30 cellular contexts compared by ENCODE assay signal in the genomic region with DNA sequence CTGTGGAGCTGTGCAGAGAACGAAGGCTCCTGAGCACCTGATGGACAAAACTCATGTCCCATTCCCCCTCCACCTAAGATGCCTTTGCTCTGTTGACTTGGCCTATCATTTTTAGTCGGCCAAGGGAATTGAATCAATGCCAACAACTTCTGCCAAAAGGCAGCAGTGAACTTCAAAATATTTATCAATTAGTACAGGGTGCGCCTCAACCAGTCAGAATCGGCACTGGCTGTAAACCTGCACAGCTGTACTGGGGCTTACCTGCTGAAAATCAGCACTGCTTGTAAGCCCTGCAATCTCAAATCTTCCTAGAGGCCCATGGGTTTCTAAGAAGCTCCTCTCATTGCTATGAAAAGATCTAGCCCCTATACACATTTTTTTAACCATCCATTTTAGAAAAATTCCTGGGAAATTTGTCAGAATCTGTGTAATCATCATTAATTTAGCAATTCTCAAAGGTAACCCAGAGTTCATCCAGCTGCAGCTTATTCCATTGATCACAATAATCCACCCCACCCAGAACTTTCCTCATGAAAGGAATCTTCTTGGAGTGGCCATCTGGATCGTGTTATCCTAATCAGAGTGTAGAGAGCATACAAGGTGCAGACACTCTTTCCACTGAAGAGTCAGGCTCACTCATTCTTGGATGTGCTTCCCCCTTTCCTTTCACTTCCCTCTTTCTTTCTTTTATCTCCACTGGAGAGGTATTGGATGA. TPM values are rescaled to one million over a fixed set of nuclear protein-coding genes. Genes with fewer than 3 reads are reported as not detected.
A peak's percentile ranks its signal among the peaks of the same experiment; 100 is the strongest.
DNase-seq lines count a peak whose midpoint lies in the region; ATAC-seq, FAIRE-seq and TF ChIP-seq lines count a peak whose summit lies in the region.
"Had no signal": no experiment of that assay in that cellular context is flagged by ENCODE, and none has a peak within 500 bp of the region (broad histone marks: within the 10 kb centered on the region; RNA-seq: fewer than 3 reads in every experiment).

No MANE protein-coding gene starts in this region.

- H3K9ac ChIP-seq in HepG2 (ENCODE audit: insufficient read depth, low read depth, low read length): no peak overlapping the region

- H3K4me3 ChIP-seq in fibroblast of villous mesenchyme (ENCODE audit: low read depth, low read length) (no peak overlapping the region), HepG2 (replicated peaks in 1 of 3; ENCODE audit: insufficient read depth in 1 of 3, low read depth in 2 of 3, low read length in 3 of 3) (no peak overlapping the region)
- H3K4me3 ChIP-seq: dorsolateral prefrontal cortex, psoas muscle, tibial nerve had no signal

- TF ChIP-seq POLR2A in HepG2 (IDR thresholded peaks at IDR 0.05; ENCODE audit: insufficient read depth in 1 of 2, low read depth in 2 of 2, low read length in 2 of 2): no peak

- POLR2A ChIA-PET in HepG2 (lab: Yijun Ruan, JAX): no interaction called here

- ATAC-seq in left lobe of liver (no peak), HG02884 (IDR thresholded peaks at IDR 0.05; ENCODE audit: unreplicated experiment) (no peak), HepG2 (no peak)
- ATAC-seq: naive thymus-derived CD4-positive, alpha-beta T cell; psoas muscle had no signal

- DNase-seq in AG09319 (ENCODE audit: extremely low read depth, low read depth) (peak; percentile 67), ELR (ENCODE audit: low read depth) (peak; percentile 4), SK-N-DZ (ENCODE audit: low spot score) (peak; percentile 36), fibroblast of villous mesenchyme (ENCODE audit: low read depth) (peak; percentile 84), left lobe of liver (ENCODE audit: low spot score) (no peak), HepG2 (ENCODE audit: low spot score) (no peak)
- DNase-seq in stimulated activated CD8-positive, alpha-beta memory T cell treated with anti-CD3 and anti-CD28 coated beads, Interleukin-4, amount 100 ng/mL, for 48 hours: no peak
- DNase-seq: activated CD4-positive, alpha-beta memory T cell treated with anti-CD3 and anti-CD28 coated beads, Interleukin-2, amount 10 ng/mL, durations not matched to agents 7 days and 5 days; activated CD4-positive, alpha-beta T cell treated with anti-CD3 and anti-CD28 coated beads for 1 hour; activated CD8-positive, alpha-beta memory T cell treated with anti-CD3 and anti-CD28 coated beads, Interleukin-2, amount 50 U/mL, for 4 hours; activated naive CD4-positive, alpha-beta T cell treated with anti-CD3 and anti-CD28 coated beads, Interleukin-2, amount 10 ng/mL, durations not matched to agents 7 days and 5 days; amniotic stem cell; brain microvascular endothelial cell; Caco-2; DMS53; dorsolateral prefrontal cortex; GF-D8; glutamatergic neuron; islet precursor cell; naive thymus-derived CD4-positive, alpha-beta T cell; NCI-H146; NCI-H2107; NCI-H748 treated with DMSO at 0.1 percent for 48 hours; psoas muscle; stimulated activated CD4-positive, alpha-beta T cell treated with anti-CD3 and anti-CD28 coated beads, Interleukin-4, amount 100 ng/mL, for 24 hours; T-helper 2 cell had no signal

- intact Hi-C loops in HepG2 (cut with micrococcal nuclease; ENCODE audit: unreplicated experiment): no loop called here

- no peaks in the 10 kb centered on the region for H3K4me1 ChIP-seq in HepG2 (ENCODE audit: insufficient read depth, low read length)
- H3K4me1 ChIP-seq: Caco-2 had no signal

- no peak for TF ChIP-seq RAD21 in HepG2 (CRISPR knock-in tag; IDR thresholded peaks at IDR 0.05)

- WGBS in HepG2 (ENCODE audit: low lambda C conversion rate): 0% methylated on average over 5 of the region's 5 CpGs

- peaks cover 10% of the 10 kb centered on the region; the same call in 1 of the 2 replicates for H3K9me3 ChIP-seq in HepG2 (ENCODE audit: low read length)
- H3K9me3 ChIP-seq: Caco-2, psoas muscle, tibial nerve had no signal

- TF ChIP-seq CTCF in AG09319 (IDR thresholded peaks at IDR 0.05; ENCODE audit: low read depth, low read length) (no peak), fibroblast of villous mesenchyme (IDR thresholded peaks at IDR 0.05; ENCODE audit: insufficient read depth, low read depth, low read length) (no peak), HepG2 (CRISPR knock-in tag; IDR thresholded peaks at IDR 0.05) (no peak)

- CTCF ChIA-PET in HepG2 (lab: Yijun Ruan, JAX; ENCODE audit: low intra/inter-chr PET ratio, low total read pairs): no interaction called here

- no TSS peak for BruUV-seq in HepG2 (replicated peaks; lab: Mats Ljungman, UMichigan)

- no peak overlapping the region for H2AFZ ChIP-seq in HepG2 (ENCODE audit: low read length)

- no peak overlapping the region for H3K27ac ChIP-seq in HepG2 (ENCODE audit: extremely low read length, insufficient read depth, low read length)
- H3K27ac ChIP-seq: brain microvascular endothelial cell, C4-2B, dorsolateral prefrontal cortex, psoas muscle had no signal

- TF ChIP-seq EP300 in HepG2 (IDR thresholded peaks at IDR 0.05; ENCODE audit: low read depth in 2 of 2, low read length in 2 of 2): no peak
- no peak for TF ChIP-seq EP300 in HepG2 (CRISPR knock-in tag; IDR thresholded peaks at IDR 0.05; ENCODE audit: borderline replicate concordance)

- no peaks in the 10 kb centered on the region for H4K20me1 ChIP-seq in HepG2 (ENCODE audit: insufficient read depth, low read length)

- in situ Hi-C loops in HepG2 (cut with HindIII; ENCODE audit: extremely low pct_ligation_motif_present, low pct_unique_long_range_greater_than_20kb): no loop called here

- H3K27me3 ChIP-seq in HepG2 (ENCODE audit: control insufficient read depth in 1 of 2, insufficient read depth in 2 of 2, low read length in 2 of 2): no peaks in the 10 kb centered on the region
- H3K27me3 ChIP-seq: brain microvascular endothelial cell, dorsolateral prefrontal cortex, tibial nerve had no signal

- no peaks in the 10 kb centered on the region for H3K36me3 ChIP-seq in HepG2 (replicated peaks in 1 of 2; ENCODE audit: control insufficient read depth in 1 of 2, insufficient read depth in 2 of 2, low read length in 2 of 2)
- H3K36me3 ChIP-seq: brain microvascular endothelial cell, tibial nerve had no signal

- no peak overlapping the region for H3K4me2 ChIP-seq in HepG2 (ENCODE audit: low read depth, low read length)

- no peaks in the 10 kb centered on the region for H3K79me2 ChIP-seq in HepG2 (ENCODE audit: insufficient read depth, low read length)

- no peak for FAIRE-seq in HepG2 (lab: Jason Lieb, UNC)

TF ChIP-seq in HepG2, 621 proteins besides CTCF, POLR2A, EP300 and RAD21 (continues in another document):
- TF ChIP-seq PCBP1 (IDR thresholded peaks at IDR 0.05; ENCODE audit: borderline replicate concordance, low read depth, low read length): no peak
- no peak for TF ChIP-seq ZFP36L2 (CRISPR knock-in tag; IDR thresholded peaks at IDR 0.05)
- TF ChIP-seq PLRG1 (conservative IDR thresholded peaks at IDR 0.05): no peak
- no peak for TF ChIP-seq TBP (CRISPR knock-in tag; IDR thresholded peaks at IDR 0.05)
- TF ChIP-seq ZNF3 (CRISPR knock-in tag; IDR thresholded peaks at IDR 0.05): no peak
- no peak for TF ChIP-seq SIX4 (CRISPR knock-in tag; IDR thresholded peaks at IDR 0.05)
- no peak for TF ChIP-seq KLF6 (CRISPR knock-in tag; IDR thresholded peaks at IDR 0.05)
- no peak for TF ChIP-seq SIN3B (IDR thresholded peaks at IDR 0.05; ENCODE audit: low read length)
- TF ChIP-seq, protein P1, sequence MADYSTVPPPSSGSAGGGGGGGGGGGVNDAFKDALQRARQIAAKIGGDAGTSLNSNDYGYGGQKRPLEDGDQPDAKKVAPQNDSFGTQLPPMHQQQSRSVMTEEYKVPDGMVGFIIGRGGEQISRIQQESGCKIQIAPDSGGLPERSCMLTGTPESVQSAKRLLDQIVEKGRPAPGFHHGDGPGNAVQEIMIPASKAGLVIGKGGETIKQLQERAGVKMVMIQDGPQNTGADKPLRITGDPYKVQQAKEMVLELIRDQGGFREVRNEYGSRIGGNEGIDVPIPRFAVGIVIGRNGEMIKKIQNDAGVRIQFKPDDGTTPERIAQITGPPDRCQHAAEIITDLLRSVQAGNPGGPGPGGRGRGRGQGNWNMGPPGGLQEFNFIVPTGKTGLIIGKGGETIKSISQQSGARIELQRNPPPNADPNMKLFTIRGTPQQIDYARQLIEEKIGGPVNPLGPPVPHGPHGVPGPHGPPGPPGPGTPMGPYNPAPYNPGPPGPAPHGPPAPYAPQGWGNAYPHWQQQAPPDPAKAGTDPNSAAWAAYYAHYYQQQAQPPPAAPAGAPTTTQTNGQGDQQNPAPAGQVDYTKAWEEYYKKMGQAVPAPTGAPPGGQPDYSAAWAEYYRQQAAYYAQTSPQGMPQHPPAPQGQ (CRISPR knock-in tag; IDR thresholded peaks at IDR 0.05; ENCODE audit: borderline replicate concordance): no peak
- no peak for TF ChIP-seq KLF9 (CRISPR knock-in tag; IDR thresholded peaks at IDR 0.05; ENCODE audit: low read depth)

RNA-seq across cellular contexts. Expression of a gene that starts 40.2 kb away (rescaled TPM):
- polyA plus RNA-seq in SK-N-DZ (2014; cell fraction: cytosol; rRNA removed): 2.8 and 3.2 TPM in 2 replicates
- polyA plus RNA-seq in SK-N-DZ (2014; cell fraction: nucleus; rRNA removed): 6.7 and 8.8 TPM in 2 replicates
- 177 and 589 TPM in 2 replicates for total RNA-seq in fibroblast of villous mesenchyme
- total RNA-seq in left lobe of liver: 3.3 TPM
- 0.02 TPM in 1 of 2 replicates, not detected in the other for total RNA-seq in HepG2 (2016; rRNA removed; fragmentation: Illumina TruSeq; extraction: Trizol)
- total RNA-seq in HepG2 (2016; cell fraction: cytosol; rRNA removed; fragmentation: Illumina TruSeq; extraction: Trizol; ENCODE audit: low read depth): not detected in 2 replicates
- total RNA-seq in HepG2 (2016; cell fraction: insoluble cytoplasmic fraction; rRNA removed; fragmentation: Illumina TruSeq; extraction: Trizol): 0.15 TPM in 1 of 2 replicates, not detected in the other
- 0.12 TPM in 1 of 2 replicates, not detected in the other for total RNA-seq in HepG2 (2016; cell fraction: membrane; rRNA removed; fragmentation: Illumina TruSeq; extraction: Trizol)
- total RNA-seq in HepG2 (2016; cell fraction: nucleus; rRNA removed; fragmentation: Illumina TruSeq; extraction: Trizol): 0.16 and 0.68 TPM in 2 replicates
- 0.11 and 0.34 TPM in 2 replicates for polyA plus RNA-seq in HepG2 (2011; rRNA removed)
- polyA plus RNA-seq in HepG2 (2011; cell fraction: cytosol; rRNA removed): 0.31 and 0.36 TPM in 2 replicates
- 1.0 and 1.2 TPM in 2 replicates for polyA plus RNA-seq in HepG2 (2011; cell fraction: nucleus; rRNA removed)
- 0.13 and 0.19 TPM in 2 replicates for polyA plus RNA-seq in HepG2 (2012)
- polyA plus RNA-seq in HepG2 (2016; cell fraction: cytosol; fragmentation: Illumina TruSeq; extraction: Trizol; ENCODE audit: low read depth): not detected in 2 replicates
- polyA plus RNA-seq in HepG2 (2016; cell fraction: insoluble cytoplasmic fraction; fragmentation: Illumina TruSeq; extraction: Trizol; ENCODE audit: low read depth): 0.04 TPM in 1 of 2 replicates, not detected in the other
- not detected in 2 replicates for polyA plus RNA-seq in HepG2 (2016; cell fraction: membrane; fragmentation: Illumina TruSeq; extraction: Trizol; ENCODE audit: low read depth)
- polyA plus RNA-seq in HepG2 (2016; cell fraction: nucleus; fragmentation: Illumina TruSeq; extraction: Trizol; ENCODE audit: insufficient read depth, low read depth): 0.16 TPM in 1 of 2 replicates, not detected in the other
- polyA minus RNA-seq in HepG2 (2011; rRNA and poly(A)+ RNA removed; ENCODE audit: low replicate concordance): 0.66 and 525 TPM in 2 replicates
- 9.5 and 10.6 TPM in 2 replicates for polyA minus RNA-seq in HepG2 (2011; cell fraction: cytosol; rRNA and poly(A)+ RNA removed)
- 3.1 and 4.2 TPM in 2 replicates for polyA minus RNA-seq in HepG2 (2011; cell fraction: nucleus; rRNA and poly(A)+ RNA removed)
- total RNA-seq: Caco-2 had no signal
- polyA plus RNA-seq: IgD-negative memory B cell had no signal

Comparison
In these comparisons a context has a peak if more than half of its experiments do, and no peak if none do; other contexts are left out.
1. DNase-seq: peak in AG09319 (single experiment), ELR (single experiment), SK-N-DZ (single experiment) and fibroblast of villous mesenchyme (single experiment); none in stimulated activated CD8-positive, alpha-beta memory T cell treated with anti-CD3 and anti-CD28 coated beads, Interleukin-4, amount 100 ng/mL, for 48 hours (single experiment), left lobe of liver (single experiment) and HepG2 (single experiment).
2. RNA of a gene that starts 40.2 kb away (total RNA-seq): 177 to 589 TPM in fibroblast of villous mesenchyme; 3.3 TPM in left lobe of liver (single experiment) and 0.02 to 0.68 TPM in HepG2; every median in the first group is over 10 times any median in the second.